ENCODE assay signal across 24 cellular contexts in the genomic region with DNA sequence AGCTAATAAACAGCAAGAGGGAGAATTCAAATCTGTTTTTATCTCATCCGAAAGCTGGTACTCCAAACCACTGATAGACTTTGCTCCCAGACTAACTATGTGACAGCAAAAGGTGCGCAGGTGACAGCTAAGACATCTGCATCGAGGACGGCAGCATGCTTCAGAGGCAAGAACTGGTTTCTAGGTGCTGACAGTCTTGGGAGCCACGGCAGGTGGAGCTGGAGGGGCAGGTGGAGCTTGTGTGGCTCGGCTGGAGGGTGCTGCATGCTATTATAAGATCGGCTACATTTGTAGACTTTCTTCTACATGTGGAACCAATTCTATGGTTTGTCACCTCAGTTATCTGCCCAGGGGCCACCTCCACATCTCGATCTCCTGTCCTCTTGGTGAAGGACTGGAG. TPM values are rescaled to one million over a fixed set of nuclear protein-coding genes. Genes with fewer than 3 reads are reported as not detected.
DNase-seq lines count a peak whose midpoint lies in the region; ATAC-seq, FAIRE-seq and TF ChIP-seq lines count a peak whose summit lies in the region.
"Had no signal": no experiment of that assay in that cellular context is flagged by ENCODE, and none has a peak within 500 bp of the region (broad histone marks: within the 10 kb centered on the region; RNA-seq: fewer than 3 reads in every experiment).

No MANE protein-coding gene starts in this region.

- H4K20me1 ChIP-seq in MM.1S (ENCODE audit: insufficient read depth, low read length) (no peaks in the 10 kb centered on the region), OCI-LY7 (ENCODE audit: insufficient read depth, low read length) (no peaks in the 10 kb centered on the region)

- 43 to 50% methylated on average over 8 of the region's 8 CpGs for WGBS in pancreas, 2 donors

- H2AFZ ChIP-seq in MM.1S (ENCODE audit: low read length) = no peak overlapping the region
- no peak overlapping the region for H2AFZ ChIP-seq in OCI-LY7 (ENCODE audit: low read length)

- H3K79me2 ChIP-seq in MM.1S (ENCODE audit: low read length) = no peaks in the 10 kb centered on the region
- no peaks in the 10 kb centered on the region for H3K79me2 ChIP-seq in OCI-LY7 (ENCODE audit: insufficient read depth, low read depth, low read length)

- H3K4me3 ChIP-seq in MM.1S (ENCODE audit: low read length) (no peak overlapping the region), OCI-LY7 (ENCODE audit: low read depth, low read length, poor library complexity, severe bottlenecking) (no peak overlapping the region), pancreas (no peak overlapping the region)
- H3K4me3 ChIP-seq: A549; BLaER1 treated with 17β-estradiol and CSF1 and Interleukin-3, amounts not matched to agents 10 nM and 100 nM; GM12878 had no signal

- H3K27ac ChIP-seq in MM.1S (ENCODE audit: low read length) = peak overlapping the region; percentile 97
- peak overlapping the region; percentile 16 for H3K27ac ChIP-seq in OCI-LY7 (ENCODE audit: low read depth, low read length, poor library complexity, severe bottlenecking)
- peak overlapping the region in 1 of 4 donors; percentile 10 for H3K27ac ChIP-seq in pancreas
- H3K27ac ChIP-seq: A549; BLaER1 treated with 17β-estradiol and CSF1 and Interleukin-3, amounts not matched to agents 10 nM and 100 nM had no signal

- no peaks in the 10 kb centered on the region for H3K36me3 ChIP-seq in MM.1S (replicated peaks; ENCODE audit: insufficient read depth, low read length)
- peaks cover 41% of the 10 kb centered on the region for H3K36me3 ChIP-seq in OCI-LY7 (ENCODE audit: insufficient read depth, low read length)
- H3K36me3 ChIP-seq in pancreas = peaks cover 0 to 24% (median 0%) of the 10 kb centered on the region in 3 donors

- H3K9me3 ChIP-seq in MM.1S (replicated peaks; ENCODE audit: insufficient read depth, low read length) (no peaks in the 10 kb centered on the region), OCI-LY7 (ENCODE audit: low read length) (no peaks in the 10 kb centered on the region), pancreas (no peaks in the 10 kb centered on the region)
- H3K9me3 ChIP-seq: A549, BE2C had no signal

- ATAC-seq in pancreas (peak; percentile 47 to 81 (median 60)), left cardiac atrium (no peak)
- ATAC-seq: A549, GM12878 had no signal

- H3K36me3 Mint-ChIP-seq in activated CD4-positive, alpha-beta T cell treated with anti-CD3 and anti-CD28 coated beads, Interleukin-2, amount 10 ng/mL, durations not matched to agents 7 days and 5 days (ENCODE audit: low read depth) = peaks cover 14% of the 10 kb centered on the region

- H3K4me1 Mint-ChIP-seq in activated CD4-positive, alpha-beta T cell treated with anti-CD3 and anti-CD28 coated beads, Interleukin-2, amount 10 ng/mL, durations not matched to agents 7 days and 5 days = no peaks in the 10 kb centered on the region
- H3K4me1 Mint-ChIP-seq: CD14-positive monocyte had no signal

- CTCF ChIA-PET in activated CD4-positive, alpha-beta T cell treated with anti-CD3 and anti-CD28 coated beads, Interleukin-2, amount 10 ng/mL, durations not matched to agents 7 days and 5 days (lab: Charles Lee) = interaction anchor here (0.9 to 1.4 kb wide), 3 partner anchors 9 to 50 kb away, joined by 3 to 4 read pairs (median 3); no protein-coding TSS in a partner anchor
- CTCF ChIA-PET in OCI-LY7 (lab: Charles Lee; ENCODE audit: unreplicated experiment) = interaction anchor here (0.9 to 1.9 kb wide), 2 partner anchors 9 to 11 kb away, joined by 3 to 4 read pairs; no protein-coding TSS in a partner anchor

- H3K9me2 ChIP-seq in MM.1S (replicated peaks; ENCODE audit: insufficient read depth, low read length) (no peaks in the 10 kb centered on the region), OCI-LY7 (ENCODE audit: insufficient read depth, low read length) (no peaks in the 10 kb centered on the region)

- BruUV-seq in OCI-LY7 (replicated peaks; lab: Mats Ljungman, UMichigan) = no TSS peak

- H3K9ac ChIP-seq in MM.1S (ENCODE audit: low read length) = no peak overlapping the region
- H3K9ac ChIP-seq: BLaER1 treated with 17β-estradiol and CSF1 and Interleukin-3, amounts not matched to agents 10 nM and 100 nM had no signal

- intact Hi-C loops in OCI-LY7 (cut with micrococcal nuclease; ENCODE audit: unreplicated experiment) = no loop called here
- intact Hi-C loops in pancreas (cut with DNase I) = no loop called here
- intact Hi-C loops in left cardiac atrium (cut with DNase I) = no loop called here

- peaks cover 44% of the 10 kb centered on the region for H3F3A ChIP-seq in MM.1S (ENCODE audit: insufficient read depth, low read length)

- POLR2A ChIA-PET in activated CD4-positive, alpha-beta T cell treated with anti-CD3 and anti-CD28 coated beads, Interleukin-2, amount 10 ng/mL, durations not matched to agents 7 days and 5 days (lab: Charles Lee) = no interaction called here
- POLR2A ChIA-PET in OCI-LY7 (lab: Charles Lee) = interaction anchor here (0.7 to 5.0 kb wide), 6 partner anchors 9 to 78 kb away, joined by 4 to 27 read pairs (median 8); a partner anchor contains a TSS

- FAIRE-seq in pancreas (lab: Jason Lieb, UNC) = no peak
- FAIRE-seq: A549, D721Med, GM12878 had no signal

- TF ChIP-seq CTCF in MM.1S (IDR thresholded peaks at IDR 0.05; ENCODE audit: low read length) (peak; percentile 23), OCI-LY7 (conservative IDR thresholded peaks at IDR 0.05; ENCODE audit: low read length) (no peak), pancreas (IDR thresholded peaks at IDR 0.05) (no peak)

- H3K27me3 ChIP-seq in MM.1S (replicated peaks; ENCODE audit: insufficient read depth, low read length) (no peaks in the 10 kb centered on the region), pancreas (no peaks in the 10 kb centered on the region)
- H3K27me3 ChIP-seq: BE2C; BLaER1 treated with 17β-estradiol and CSF1 and Interleukin-3, amounts not matched to agents 10 nM and 100 nM had no signal

- H3K27me3 Mint-ChIP-seq in activated CD4-positive, alpha-beta T cell treated with anti-CD3 and anti-CD28 coated beads, Interleukin-2, amount 10 ng/mL, durations not matched to agents 7 days and 5 days = no peaks in the 10 kb centered on the region
- H3K27me3 Mint-ChIP-seq: CD4-positive, alpha-beta T cell had no signal

- no peak overlapping the region for H3K4me3 Mint-ChIP-seq in activated CD4-positive, alpha-beta T cell treated with anti-CD3 and anti-CD28 coated beads, Interleukin-2, amount 10 ng/mL, durations not matched to agents 7 days and 5 days
- H3K4me3 Mint-ChIP-seq: CD14-positive monocyte; CD4-positive, alpha-beta T cell; CD8-positive, alpha-beta memory T cell had no signal

- H3K4me1 ChIP-seq in MM.1S (ENCODE audit: low read length) (peaks cover 65% of the 10 kb centered on the region), OCI-LY7 (ENCODE audit: insufficient read depth, low read length, poor library complexity, severe bottlenecking) (peaks cover 46% of the 10 kb centered on the region), pancreas (peaks cover 7 to 15% (median 14%) of the 10 kb centered on the region in 3 donors)
- H3K4me1 ChIP-seq: A549, BE2C had no signal

- H3K27ac Mint-ChIP-seq in activated CD4-positive, alpha-beta T cell treated with anti-CD3 and anti-CD28 coated beads, Interleukin-2, amount 10 ng/mL, durations not matched to agents 7 days and 5 days = peak overlapping the region; percentile 33
- H3K27ac Mint-ChIP-seq: CD4-positive, alpha-beta T cell had no signal

- H3K9me3 Mint-ChIP-seq in activated CD4-positive, alpha-beta T cell treated with anti-CD3 and anti-CD28 coated beads, Interleukin-2, amount 10 ng/mL, durations not matched to agents 7 days and 5 days = no peaks in the 10 kb centered on the region
- H3K9me3 Mint-ChIP-seq: CD14-positive monocyte; CD4-positive, alpha-beta T cell; CD8-positive, alpha-beta memory T cell had no signal

- no peak for DNase-seq in activated CD4-positive, alpha-beta T cell treated with anti-CD3 and anti-CD28 coated beads, Interleukin-2, amount 10 ng/mL, durations not matched to agents 7 days and 5 days
- no peak for DNase-seq in activated CD4-positive, alpha-beta T cell treated with anti-CD3 and anti-CD28 coated beads for 1 hour
- DNase-seq in MM.1S (peak; percentile 70), OCI-LY7 (ENCODE audit: low spot score) (peak; percentile 13), pancreas (peak in 2 of 6 donors; percentile 15 to 41), left cardiac atrium (no peak), cerebellar cortex (ENCODE audit: low spot score) (no peak)
- DNase-seq: 8988T; AML-193; BE2C; CD4-positive, alpha-beta T cell; CD8-positive, alpha-beta memory T cell; DMS 273 treated with DMSO at 0.1 percent for 48 hours; DMS79; EL; GDM1; GOT3; H7; HCEC 1CT had no signal

- H3K4me2 ChIP-seq in MM.1S (ENCODE audit: low read depth, low read length) (peak overlapping the region; percentile 77; the same call in 1 of the 2 replicates), OCI-LY7 (ENCODE audit: low read length) (peak overlapping the region; percentile 18; the same call in 1 of the 2 replicates)
- H3K4me2 ChIP-seq: A549 had no signal

RNA-seq across cellular contexts. Expression of a gene that starts 21.8 kb away (rescaled TPM):
- under 1 TPM in 1 of 2 experiments, not detected in 1; 0.10 TPM for total RNA-seq in activated CD4-positive, alpha-beta T cell treated with anti-CD3 and anti-CD28 coated beads, Interleukin-2, amount 10 ng/mL, durations not matched to agents 7 days and 5 days
- total RNA-seq in OCI-LY7 (2014; rRNA removed; shearing (Covaris generic)) = not detected in 2 replicates
- total RNA-seq in OCI-LY7 (2022) = not detected in 2 replicates
- under 1 TPM in 5 of 6 donors, not detected in 1; 0.12 to 0.22 (median 0.14) TPM for total RNA-seq in pancreas
- polyA plus RNA-seq in pancreas = under 1 TPM; 0.19 to 0.35 TPM
- under 1 TPM; 0.34 to 0.38 TPM for total RNA-seq in left cardiac atrium
- total RNA-seq: GM12878, H7 had no signal
- polyA plus RNA-seq: CD14-positive monocyte; CD8-positive, alpha-beta memory T cell had no signal

RNA-seq across cellular contexts. Expression of a gene that starts 25.6 kb away (rescaled TPM):
- 10 to 100 TPM; 40.4 to 43.3 TPM for total RNA-seq in activated CD4-positive, alpha-beta T cell treated with anti-CD3 and anti-CD28 coated beads, Interleukin-2, amount 10 ng/mL, durations not matched to agents 7 days and 5 days
- total RNA-seq in OCI-LY7 (2014; rRNA removed; shearing (Covaris generic)) = 37.3 and 39.7 TPM in 2 replicates
- total RNA-seq in OCI-LY7 (2022) = 40.3 and 44.5 TPM in 2 replicates
- total RNA-seq in pancreas = 10 to 100 TPM; 12.8 to 20.1 (median 18.1) TPM
- 10 to 100 TPM; 30.4 to 34.4 TPM for polyA plus RNA-seq in pancreas
- 10 to 100 TPM; 59.5 to 68.5 TPM for total RNA-seq in left cardiac atrium

RNA-seq across cellular contexts. Expression of a gene that starts 25.9 kb away (rescaled TPM):
- total RNA-seq in activated CD4-positive, alpha-beta T cell treated with anti-CD3 and anti-CD28 coated beads, Interleukin-2, amount 10 ng/mL, durations not matched to agents 7 days and 5 days = 10 to 100 TPM; 56.4 to 60.6 TPM
- total RNA-seq in OCI-LY7 (2014; rRNA removed; shearing (Covaris generic)) = 59.1 and 61.4 TPM in 2 replicates
- total RNA-seq in OCI-LY7 (2022) = 81.1 and 96.2 TPM in 2 replicates
- total RNA-seq in pancreas = 10 to 100 TPM; 18.6 to 31.2 (median 25.3) TPM
- 10 to 100 TPM; 30.0 to 40.8 TPM for polyA plus RNA-seq in pancreas
- 10 to 100 TPM; 34.8 to 51.1 TPM for total RNA-seq in left cardiac atrium

Comparison
In these comparisons a context has a peak if more than half of its experiments do, and no peak if none do; other contexts are left out.
1. DNase-seq: peak in MM.1S (single experiment) and OCI-LY7 (single experiment); none in activated CD4-positive, alpha-beta T cell treated with anti-CD3 and anti-CD28 coated beads, Interleukin-2, amount 10 ng/mL, durations not matched to agents 7 days and 5 days (single experiment), activated CD4-positive, alpha-beta T cell treated with anti-CD3 and anti-CD28 coated beads for 1 hour (single experiment), left cardiac atrium (single experiment) and cerebellar cortex (single experiment).
2. ATAC-seq: peak in pancreas (4 of 4); none in left cardiac atrium (0 of 2).